26 cellular contexts compared by ENCODE assay signal in genomic region chr5:10949856-10950630, GRCh38.
"Had no signal": no experiment of that assay in that cellular context is flagged by ENCODE, and none has a peak within 500 bp of the region (broad histone marks: within the 10 kb centered on the region; RNA-seq: fewer than 3 reads in every experiment).

No MANE protein-coding gene starts in this region.

- H3K27me3 Mint-ChIP-seq: activated naive CD4-positive, alpha-beta T cell treated with anti-CD3 and anti-CD28 coated beads, Interleukin-2, amount 10 ng/mL, durations not matched to agents 7 days and 5 days; activated naive CD8-positive, alpha-beta T cell treated with anti-CD3 and anti-CD28 coated beads, Interleukin-2, amount 10 ng/mL, durations not matched to agents 7 days and 5 days had no signal

- H3K36me3 Mint-ChIP-seq: activated naive CD4-positive, alpha-beta T cell treated with anti-CD3 and anti-CD28 coated beads, Interleukin-2, amount 10 ng/mL, durations not matched to agents 7 days and 5 days; activated naive CD8-positive, alpha-beta T cell treated with anti-CD3 and anti-CD28 coated beads, Interleukin-2, amount 10 ng/mL, durations not matched to agents 7 days and 5 days had no signal

- H3K9me3 Mint-ChIP-seq: activated CD8-positive, alpha-beta T cell treated with anti-CD3 and anti-CD28 coated beads for 36 hours; activated naive CD4-positive, alpha-beta T cell treated with anti-CD3 and anti-CD28 coated beads, Interleukin-2, amount 10 ng/mL, durations not matched to agents 7 days and 5 days; activated naive CD8-positive, alpha-beta T cell treated with anti-CD3 and anti-CD28 coated beads, Interleukin-2, amount 10 ng/mL, durations not matched to agents 7 days and 5 days; activated T-cell treated with anti-CD3 and anti-CD28 coated beads, Interleukin-2, amount 50 U/mL, for 72 hours; activated T-helper 2 cell treated with anti-CD3 and anti-CD28 coated beads, Interferon-gamma antibody, Interleukin-2, Interleukin-4, amounts not matched to agents 10 μg/mL and 5 μg/mL and 100 μg/mL, durations not matched to agents 14 hours and 24 hours and 36 hours had no signal

- H3K4me3 Mint-ChIP-seq: activated CD8-positive, alpha-beta T cell treated with anti-CD3 and anti-CD28 coated beads for 36 hours; activated naive CD4-positive, alpha-beta T cell treated with anti-CD3 and anti-CD28 coated beads, Interleukin-2, amount 10 ng/mL, durations not matched to agents 7 days and 5 days; activated naive CD8-positive, alpha-beta T cell treated with anti-CD3 and anti-CD28 coated beads, Interleukin-2, amount 10 ng/mL, durations not matched to agents 7 days and 5 days; activated T-cell treated with anti-CD3 and anti-CD28 coated beads, Interleukin-2, amount 50 U/mL, for 72 hours had no signal

- H3K4me1 Mint-ChIP-seq: activated naive CD4-positive, alpha-beta T cell treated with anti-CD3 and anti-CD28 coated beads, Interleukin-2, amount 10 ng/mL, durations not matched to agents 7 days and 5 days; activated naive CD8-positive, alpha-beta T cell treated with anti-CD3 and anti-CD28 coated beads, Interleukin-2, amount 10 ng/mL, durations not matched to agents 7 days and 5 days had no signal

- H3K27ac Mint-ChIP-seq: activated CD8-positive, alpha-beta T cell treated with anti-CD3 and anti-CD28 coated beads for 36 hours; activated naive CD4-positive, alpha-beta T cell treated with anti-CD3 and anti-CD28 coated beads, Interleukin-2, amount 10 ng/mL, durations not matched to agents 7 days and 5 days; activated naive CD8-positive, alpha-beta T cell treated with anti-CD3 and anti-CD28 coated beads, Interleukin-2, amount 10 ng/mL, durations not matched to agents 7 days and 5 days; activated T-cell treated with anti-CD3 and anti-CD28 coated beads, Interleukin-2, amount 50 U/mL, for 72 hours; activated T-helper 2 cell treated with anti-CD3 and anti-CD28 coated beads, Interferon-gamma antibody, Interleukin-2, Interleukin-4, amounts not matched to agents 10 μg/mL and 5 μg/mL and 100 μg/mL, durations not matched to agents 14 hours and 24 hours and 36 hours had no signal

- ATAC-seq: activated CD4-positive, CD25-positive, alpha-beta regulatory T cell treated with anti-CD3 and anti-CD28 coated beads, Interleukin-2, amount 50 U/mL, for 24 hours; activated CD8-positive, alpha-beta T cell treated with anti-CD3 and anti-CD28 coated beads for 36 hours; activated T-cell treated with anti-CD3 and anti-CD28 coated beads, Interleukin-2, amount 50 U/mL, for 72 hours; Panc1; Right ventricle myocardium inferior had no signal

- DNase-seq: activated CD4-positive, alpha-beta T cell treated with anti-CD3 and anti-CD28 coated beads for 4 hours; activated CD8-positive, alpha-beta memory T cell treated with anti-CD3 and anti-CD28 coated beads, Interleukin-2, amount 50 U/mL, for 4 hours; activated CD8-positive, alpha-beta T cell treated with anti-CD3 and anti-CD28 coated beads for 36 hours; activated gamma-delta T cell treated with Interleukin-2 at 50 U/mL for 16 hours; activated naive CD4-positive, alpha-beta T cell treated with anti-CD3 and anti-CD28 coated beads, Interleukin-2, amount 10 ng/mL, durations not matched to agents 7 days and 5 days; activated naive CD8-positive, alpha-beta T cell treated with anti-CD3 and anti-CD28 coated beads, Interleukin-2, amount 10 ng/mL, durations not matched to agents 7 days and 5 days; activated T-cell treated with anti-CD3 and anti-CD28 coated beads, Interleukin-2, amount 50 U/mL, for 72 hours; adrenal gland; anterior cingulate cortex; caudate nucleus; KG1; NCI-H1048; NCI-H146; NCI-H1930; NCI-H2171; NCI-H2227 treated with DMSO at 0.1 percent for 48 hours; NCI-H446 treated with DMSO at 0.1 percent for 48 hours; NCI-H526 treated with DMSO at 0.1 percent for 48 hours; NCI-H82; RPMI8226; SK-N-SH; T-helper 1 cell had no signal
